In the genomic region with DNA sequence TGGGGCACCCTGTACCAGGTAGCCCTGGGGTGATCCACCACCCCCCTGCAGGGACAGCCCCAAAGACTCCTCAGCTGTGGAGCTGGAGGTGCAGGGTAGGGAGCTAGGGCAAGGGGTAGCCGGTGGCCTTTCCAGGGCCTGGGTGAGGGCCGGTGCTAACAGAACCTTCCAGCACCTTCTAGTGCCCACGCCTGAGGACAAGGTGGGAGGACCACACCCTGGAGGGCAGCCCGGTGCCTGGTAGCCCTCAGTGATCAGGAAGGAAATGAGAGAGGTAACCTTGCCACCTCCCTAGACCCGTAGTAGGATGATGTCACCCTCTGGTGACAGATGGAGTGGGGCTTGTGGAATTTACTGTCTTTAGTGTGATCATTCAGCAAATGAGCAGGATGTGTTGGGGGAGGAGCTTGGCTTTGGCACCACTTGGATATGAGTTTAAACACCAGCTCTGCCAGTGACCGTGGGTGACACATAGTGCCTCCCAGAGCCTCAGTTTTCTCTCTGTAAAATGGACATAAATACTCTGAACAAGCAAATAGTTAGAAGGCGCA, we compare ENCODE assay signal across 11 cellular contexts.
DNase-seq lines count a peak whose midpoint lies in the region; ATAC-seq, FAIRE-seq and TF ChIP-seq lines count a peak whose summit lies in the region.
"Had no signal": no experiment of that assay in that cellular context is flagged by ENCODE, and none has a peak within 500 bp of the region (broad histone marks: within the 10 kb centered on the region; RNA-seq: fewer than 3 reads in every experiment).

No MANE protein-coding gene starts in this region.

- FAIRE-seq in endothelial cell of umbilical vein (lab: Jason Lieb, UNC), result peak; percentile 81

- H4K20me1 ChIP-seq in HCT116 (ENCODE audit: insufficient read depth) (no peaks in the 10 kb centered on the region), endothelial cell of umbilical vein (replicated peaks; ENCODE audit: control insufficient read depth, extremely low read depth, insufficient read depth, low read length) (no peaks in the 10 kb centered on the region)

- TF ChIP-seq POLR2A in HCT116 (IDR thresholded peaks at IDR 0.05; ENCODE audit: borderline replicate concordance, extremely low read depth, insufficient read depth, insufficient read length) (no peak), endothelial cell of umbilical vein (IDR thresholded peaks at IDR 0.05; ENCODE audit: low read depth, low read length) (no peak), spleen (IDR thresholded peaks at IDR 0.05) (no peak)

- no peaks in the 10 kb centered on the region for H3K36me3 ChIP-seq in HCT116 (ENCODE audit: control insufficient read depth in 1 of 2, insufficient read depth in 2 of 2, low read length in 2 of 2)
- H3K36me3 ChIP-seq in endothelial cell of umbilical vein (ENCODE audit: control insufficient read depth in 2 of 2, extremely low read depth in 1 of 2, insufficient read depth in 2 of 2, low read length in 2 of 2), result no peaks in the 10 kb centered on the region
- no peaks in the 10 kb centered on the region for H3K36me3 ChIP-seq in spleen
- H3K36me3 ChIP-seq: esophagus muscularis mucosa, ovary had no signal

- TF ChIP-seq CTCF in HCT116 (IDR thresholded peaks at IDR 0.05 in 2 of 3, conservative IDR thresholded peaks at IDR 0.05 in 1 of 3; ENCODE audit: borderline replicate concordance in 1 of 3, insufficient read depth in 1 of 3, low read depth in 2 of 3, low read length in 2 of 3) (no peak), endothelial cell of umbilical vein (IDR thresholded peaks at IDR 0.05; ENCODE audit: extremely low read depth in 1 of 2, insufficient read depth in 1 of 2, low read depth in 1 of 2, low read length in 2 of 2) (no peak), spleen (IDR thresholded peaks at IDR 0.05 in 8 of 11, conservative IDR thresholded peaks at IDR 0.05 in 3 of 11) (no peak)

- H3K4me1 ChIP-seq in HCT116 (ENCODE audit: control insufficient read depth in 1 of 2, insufficient read depth in 2 of 2, low read length in 2 of 2) (peaks cover 0 to 7% of the 10 kb centered on the region in 2 experiments; a peak in 3 of 4 replicates), endothelial cell of umbilical vein (ENCODE audit: control insufficient read depth, extremely low read depth, insufficient read depth, low read length) (peaks cover 36% of the 10 kb centered on the region), spleen (peaks cover 0 to 10% (median 3%) of the 10 kb centered on the region in 6 donors)

- H3K27ac ChIP-seq in HCT116 (ENCODE audit: low read depth, low read length) (no peak overlapping the region), endothelial cell of umbilical vein (ENCODE audit: insufficient read depth, low read depth, low read length) (peak overlapping the region; percentile 79), spleen (no peak overlapping the region)
- H3K27ac ChIP-seq: esophagus muscularis mucosa, ovary had no signal

- intact Hi-C loops in HCT116 (cut with micrococcal nuclease), result no loop called here
- intact Hi-C loops in endothelial cell of umbilical vein (cut with micrococcal nuclease), result no loop called here
- intact Hi-C loops in spleen (cut with DNase I; ENCODE audit: low total_unique reads), result no loop called here

- H3K79me2 ChIP-seq in HCT116 (ENCODE audit: insufficient read depth, low read length) (no peaks in the 10 kb centered on the region), endothelial cell of umbilical vein (ENCODE audit: control insufficient read depth, insufficient read depth, low read length) (no peaks in the 10 kb centered on the region)

- H3K4me3 ChIP-seq in HCT116 (replicated peaks in 1 of 2; ENCODE audit: low read depth in 1 of 2, low read length in 2 of 2), result no peak overlapping the region
- H3K4me3 ChIP-seq in endothelial cell of umbilical vein (replicated peaks in 1 of 3; ENCODE audit: insufficient read depth in 1 of 3, low read depth in 1 of 3, low read length in 3 of 3), result no peak overlapping the region
- H3K4me3 ChIP-seq in spleen, result no peak overlapping the region
- H3K4me3 ChIP-seq: esophagus muscularis mucosa, ovary had no signal

- BruUV-seq in HCT116 (replicated peaks; lab: Mats Ljungman, UMichigan) (no TSS peak), endothelial cell of umbilical vein (replicated peaks; lab: Mats Ljungman, UMichigan) (no TSS peak)

- no peak for TF ChIP-seq RAD21 in HCT116 (IDR thresholded peaks at IDR 0.05; ENCODE audit: low read depth)

- H3K27me3 ChIP-seq in HCT116 (ENCODE audit: insufficient read depth, low read length), result no peaks in the 10 kb centered on the region
- H3K27me3 ChIP-seq in endothelial cell of umbilical vein (ENCODE audit: control insufficient read depth in 2 of 2, insufficient read depth in 2 of 2, low read length in 2 of 2), result no peaks in the 10 kb centered on the region
- no peaks in the 10 kb centered on the region for H3K27me3 ChIP-seq in spleen (replicated peaks in 1 of 7)
- H3K27me3 ChIP-seq: esophagus muscularis mucosa, ovary had no signal

- DNase-seq in HCT116 (ENCODE audit: low read depth, low spot score) (no peak), NCI-H82 treated with DMSO at 0.1 percent for 48 hours (lab: John Stamatoyannopoulos, UW; ENCODE audit: unreplicated experiment) (peak; percentile 10), endothelial cell of umbilical vein (ENCODE audit: low read depth, low spot score) (peak; percentile 56), spleen (peak; percentile 63), amniotic stem cell (lab: John Stamatoyannopoulos, UW) (no peak), NCI-H1092 (lab: John Stamatoyannopoulos, UW) (no peak)
- no peak for DNase-seq in activated T-cell treated with anti-CD3 and anti-CD28 coated beads, Interleukin-2, amount 50 U/mL, for 1 hour
- DNase-seq: activated CD4-positive, alpha-beta T cell treated with anti-CD3 and anti-CD28 coated beads, Interleukin-2, amount 10 ng/mL, durations not matched to agents 7 days and 5 days; NCI-H187; ovary had no signal

- H2AFZ ChIP-seq in HCT116 (ENCODE audit: low read depth, low read length, poor library complexity, severe bottlenecking) (no peak overlapping the region), endothelial cell of umbilical vein (ENCODE audit: low read depth, low read length) (peak overlapping the region; percentile 55)

- H3K9ac ChIP-seq in HCT116 (ENCODE audit: low read length) (no peak overlapping the region), endothelial cell of umbilical vein (replicated peaks; ENCODE audit: extremely low read depth, insufficient read depth, low read length) (peak overlapping the region; percentile 12)

- H3K9me1 ChIP-seq in endothelial cell of umbilical vein (replicated peaks; ENCODE audit: control insufficient read depth, extremely low read depth, insufficient read depth, low read length), result no peaks in the 10 kb centered on the region

- H3K9me2 ChIP-seq in HCT116 (ENCODE audit: insufficient read depth), result no peaks in the 10 kb centered on the region

- ATAC-seq in HCT116, result peak; percentile 30; the same call in 1 of the 2 replicates

- 52 to 70% (median 60%) methylated on average over 7 of the region's 7 CpGs for WGBS in spleen, 5 donors

- H3K9me3 ChIP-seq in HCT116 (ENCODE audit: control insufficient read depth in 1 of 2, insufficient read depth in 1 of 2, low read depth in 1 of 2, low read length in 2 of 2) (no peaks in the 10 kb centered on the region), endothelial cell of umbilical vein (replicated peaks; ENCODE audit: control insufficient read depth, insufficient read depth, low read length) (no peaks in the 10 kb centered on the region), spleen (no peaks in the 10 kb centered on the region)
- H3K9me3 ChIP-seq: esophagus muscularis mucosa, ovary had no signal

- dilution Hi-C loops in endothelial cell of umbilical vein (cut with MboI; ENCODE audit: extremely low pct_ligation_motif_present, low sequenced_read_pairs), result no loop called here

- 0 out of 2 replicates have a peak overlapping the region, but pooled peaks have one; percentile 8 for H3K4me2 ChIP-seq in HCT116 (ENCODE audit: low read length)
- peak overlapping the region; percentile 13 for H3K4me2 ChIP-seq in endothelial cell of umbilical vein (ENCODE audit: insufficient read depth, low read length)

- CTCF ChIA-PET in HCT116 (lab: Charles Lee) (interaction anchor here (1.1 to 1.6 kb wide), 3 partner anchors 367 to 560 kb away, joined by 4 to 5 read pairs (median 4); a partner anchor contains a TSS), endothelial cell of umbilical vein (lab: Charles Lee) (interaction anchor here (0.6 to 1.9 kb wide), 14 partner anchors 9 to 561 kb away, joined by 3 to 16 read pairs (median 4); no protein-coding TSS in a partner anchor)

- POLR2A ChIA-PET in HCT116 (lab: Charles Lee), result no interaction called here
- POLR2A ChIA-PET in endothelial cell of umbilical vein (lab: Charles Lee), result no interaction called here

- RAD21 ChIA-PET in HCT116 (lab: Charles Lee; ENCODE audit: low non-redundant PET in 1 of 2, low total read pairs in 2 of 2, uncharacterized antibody in 2 of 2, unreplicated experiment in 2 of 2), result no interaction called here

TF ChIP-seq in HCT116, 20 proteins besides CTCF, POLR2A, EP300 and RAD21 (continues in another document):
- TF ChIP-seq FOSL1 (IDR thresholded peaks at IDR 0.05; ENCODE audit: low read depth) (no peak), ELF1 (IDR thresholded peaks at IDR 0.05; ENCODE audit: borderline replicate concordance, low read depth) (no peak), YY1 (IDR thresholded peaks at IDR 0.05; ENCODE audit: extremely low read depth, insufficient replicate concordance, low read depth, low read length) (no peak), CEBPB (IDR thresholded peaks at IDR 0.05; ENCODE audit: low read depth) (no peak)

TF ChIP-seq in endothelial cell of umbilical vein, 7 proteins besides CTCF, POLR2A, EP300 and RAD21:
- TF ChIP-seq JUN (IDR thresholded peaks at IDR 0.05; ENCODE audit: borderline replicate concordance, insufficient read depth, insufficient read length, low read depth) (peak; percentile 70), EZH2 (IDR thresholded peaks at IDR 0.05; ENCODE audit: borderline replicate concordance, low read depth, low read length, severe bottlenecking) (no peak), GATA2 (IDR thresholded peaks at IDR 0.05; ENCODE audit: insufficient read depth, insufficient read length, low read depth, low read length) (no peak), FOS (IDR thresholded peaks at IDR 0.05; ENCODE audit: borderline replicate concordance, insufficient read depth, low read length) (peak; percentile 32), MYC (IDR thresholded peaks at IDR 0.05; ENCODE audit: low read depth, low read length) (no peak), POLR2AphosphoS5 (IDR thresholded peaks at IDR 0.05; ENCODE audit: insufficient read depth, low read depth, low read length) (no peak)
- TF ChIP-seq, protein P1, sequence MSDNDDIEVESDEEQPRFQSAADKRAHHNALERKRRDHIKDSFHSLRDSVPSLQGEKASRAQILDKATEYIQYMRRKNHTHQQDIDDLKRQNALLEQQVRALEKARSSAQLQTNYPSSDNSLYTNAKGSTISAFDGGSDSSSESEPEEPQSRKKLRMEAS (IDR thresholded peaks at IDR 0.05; ENCODE audit: insufficient read depth, insufficient read length), result no peak

Comparison
In these comparisons a context has a peak if more than half of its experiments do, and no peak if none do; other contexts are left out.
1. DNase-seq: peak in NCI-H82 treated with DMSO at 0.1 percent for 48 hours (single experiment), endothelial cell of umbilical vein (single experiment) and spleen (single experiment); none in HCT116 (single experiment), activated T-cell treated with anti-CD3 and anti-CD28 coated beads, Interleukin-2, amount 50 U/mL, for 1 hour (single experiment), amniotic stem cell (single experiment) and NCI-H1092 (single experiment).